Comparison of ENCODE assay signal across 8 cellular contexts in genomic region chr17:8151120-8151640, GRCh38. TPM values are rescaled to one million over a fixed set of nuclear protein-coding genes. Genes with fewer than 3 reads are reported as not detected.
DNase-seq lines count a peak whose midpoint lies in the region; ATAC-seq and TF ChIP-seq lines count a peak whose summit lies in the region.

No MANE protein-coding gene starts in this region.

- peak; percentile 86 for DNase-seq in NCI-H748 treated with DMSO at 0.1 percent for 48 hours (lab: John Stamatoyannopoulos, UW)
- peak; percentile 74 for DNase-seq in activated CD8-positive, alpha-beta memory T cell treated with anti-CD3 and anti-CD28 coated beads, Interleukin-2, amount 50 U/mL, for 24 hours (ENCODE audit: extremely low read depth)
- peak; percentile 98 for DNase-seq in mesenteric fat pad (ENCODE audit: low spot score)
- DNase-seq in stimulated activated CD8-positive, alpha-beta memory T cell treated with anti-CD3 and anti-CD28 coated beads, Interleukin-12 subunit alpha, Interleukin-12 subunit beta, amount 100 ng/mL, for 24 hours (ENCODE audit: extremely low read depth): peak; percentile 70
- DNase-seq in OCI-M2 (lab: John Stamatoyannopoulos, UW; ENCODE audit: unreplicated experiment): no peak

- H3K4me1 ChIP-seq in endocrine pancreas (ENCODE audit: control insufficient read depth, insufficient read depth, low read length): peaks cover 5% of the 10 kb centered on the region

- H3K4me3 ChIP-seq in GM12875 (ENCODE audit: low read depth, low read length) (peak overlapping the region; percentile 94), endocrine pancreas (ENCODE audit: control insufficient read depth, insufficient read depth, low read length) (peak overlapping the region; percentile 53)

- H3K27me3 ChIP-seq in endocrine pancreas (ENCODE audit: control insufficient read depth, insufficient read depth, low read length): no peaks in the 10 kb centered on the region

- H3K9ac ChIP-seq in endocrine pancreas (ENCODE audit: control insufficient read depth, insufficient read depth, low read length): peak overlapping the region; percentile 94

- no peaks in the 10 kb centered on the region for H3K9me3 ChIP-seq in endocrine pancreas (ENCODE audit: control insufficient read depth, low read length)

- TF ChIP-seq CTCF in GM12875 (IDR thresholded peaks at IDR 0.05; ENCODE audit: borderline replicate concordance, insufficient read depth, low read depth, low read length): no peak

- peak; percentile 53 for ATAC-seq in HG02840 (IDR thresholded peaks at IDR 0.05; ENCODE audit: low FRiP score, unreplicated experiment)

- H3K36me3 ChIP-seq in endocrine pancreas (ENCODE audit: control insufficient read depth, insufficient read depth, low read length): peaks cover 27% of the 10 kb centered on the region

RNA-seq across cellular contexts. Expression of gene PER1, which starts 1.0 kb away (rescaled TPM):
- 316 TPM for total RNA-seq in mesenteric fat pad

RNA-seq across cellular contexts. Expression of gene VAMP2, which starts 11.6 kb away (rescaled TPM):
- total RNA-seq in mesenteric fat pad: 52.4 TPM

RNA-seq across cellular contexts. Expression of gene TMEM107, which starts 25.0 kb away (rescaled TPM):
- total RNA-seq in mesenteric fat pad: 16.3 TPM

RNA-seq across cellular contexts. Expression of gene HES7, which starts 27.3 kb away (rescaled TPM):
- total RNA-seq in mesenteric fat pad: not detected

RNA-seq across cellular contexts. Expression of gene ALOXE3, which starts 32.9 kb away (rescaled TPM):
- not detected for total RNA-seq in mesenteric fat pad
